9 cellular contexts compared by ENCODE assay signal in genomic region chr3:190119734-190120133, GRCh38. TPM values are rescaled to one million over a fixed set of nuclear protein-coding genes. Genes with fewer than 3 reads are reported as not detected.
DNase-seq lines count a peak whose midpoint lies in the region; ATAC-seq and TF ChIP-seq lines count a peak whose summit lies in the region.
"Had no signal": no experiment of that assay in that cellular context is flagged by ENCODE, and none has a peak within 500 bp of the region (broad histone marks: within the 10 kb centered on the region; RNA-seq: fewer than 3 reads in every experiment).

No MANE protein-coding gene starts in this region.

- no peak overlapping the region for H3K27ac ChIP-seq in smooth muscle cell (ENCODE audit: low read depth)

- no peaks in the 10 kb centered on the region for H4K20me1 ChIP-seq in smooth muscle cell (ENCODE audit: low read depth)

- ATAC-seq in activated T-cell treated with anti-CD3 and anti-CD28 coated beads, Interleukin-2, amount 50 U/mL, for 4 hours = no peak

- H3K4me1 ChIP-seq in NT2/D1 (ENCODE audit: insufficient read depth, insufficient read length) = no peaks in the 10 kb centered on the region
- H3K4me1 ChIP-seq in smooth muscle cell (ENCODE audit: low read depth) = no peaks in the 10 kb centered on the region

- DNase-seq in activated T-cell treated with anti-CD3 and anti-CD28 coated beads, Interleukin-2, amount 50 U/mL, for 4 hours = no peak
- no peak for DNase-seq in activated T-cell treated with anti-CD3 and anti-CD28 coated beads, Interleukin-2, amount 50 U/mL, for 48 hours
- DNase-seq in NT2/D1 (ENCODE audit: low read depth, low spot score) = no peak
- DNase-seq in fibroblast of villous mesenchyme (ENCODE audit: low read depth) = no peak
- DNase-seq in smooth muscle cell (lab: John Stamatoyannopoulos, UW; ENCODE audit: unreplicated experiment) = no peak
- DNase-seq in cerebellar nuclear complex (lab: John Stamatoyannopoulos, UW) = no peak
- no peak for DNase-seq in AG20443 (ENCODE audit: low spot score)
- DNase-seq in superior temporal gyrus (ENCODE audit: extremely low spot score) = no peak
- DNase-seq: DND-41 had no signal

- H3K79me2 ChIP-seq in smooth muscle cell (ENCODE audit: low read depth) = no peaks in the 10 kb centered on the region

- peak overlapping the region; percentile 89 for H3K4me2 ChIP-seq in smooth muscle cell

- H3K9me3 ChIP-seq in NT2/D1 (ENCODE audit: insufficient read depth, low read length) (no peaks in the 10 kb centered on the region), smooth muscle cell (replicated peaks; ENCODE audit: low read depth) (no peaks in the 10 kb centered on the region)

- no peak for TF ChIP-seq CTCF in fibroblast of villous mesenchyme (IDR thresholded peaks at IDR 0.05; ENCODE audit: insufficient read depth, low read depth, low read length)
- TF ChIP-seq CTCF in smooth muscle cell (IDR thresholded peaks at IDR 0.05; ENCODE audit: borderline replicate concordance, insufficient read depth, poor library complexity, severe bottlenecking) = no peak

- H3K4me3 Mint-ChIP-seq in activated T-cell treated with anti-CD3 and anti-CD28 coated beads, Interleukin-2, amount 50 U/mL, for 4 hours = peak overlapping the region; percentile 45

- H3K36me3 Mint-ChIP-seq in activated T-cell treated with anti-CD3 and anti-CD28 coated beads, Interleukin-2, amount 50 U/mL, for 4 hours (ENCODE audit: insufficient read depth) = no peaks in the 10 kb centered on the region

- H3K27me3 ChIP-seq in NT2/D1 (ENCODE audit: insufficient read depth, insufficient read length) (peaks cover 11% of the 10 kb centered on the region), smooth muscle cell (ENCODE audit: low read depth) (peaks cover 10% of the 10 kb centered on the region)

- H3K9ac ChIP-seq in NT2/D1 (ENCODE audit: insufficient read length, low read depth) (peak overlapping the region; percentile 87), smooth muscle cell (ENCODE audit: low read depth) (peak overlapping the region; percentile 20)

- H3K36me3 ChIP-seq in NT2/D1 (ENCODE audit: insufficient read depth, insufficient read length, low read length) (peaks cover 3% of the 10 kb centered on the region), smooth muscle cell (ENCODE audit: low read depth) (no peaks in the 10 kb centered on the region)

- H2AFZ ChIP-seq in smooth muscle cell (ENCODE audit: low read depth) = peak overlapping the region; percentile 93

- peaks cover 3% of the 10 kb centered on the region for H3F3A ChIP-seq in smooth muscle cell (ENCODE audit: low read depth)

- H3K4me3 ChIP-seq in NT2/D1 (ENCODE audit: insufficient read length, low read depth) (peak overlapping the region; percentile 71), fibroblast of villous mesenchyme (ENCODE audit: low read depth, low read length) (peak overlapping the region; percentile 71), smooth muscle cell (peak overlapping the region; percentile 76)

- H3K27me3 Mint-ChIP-seq in activated T-cell treated with anti-CD3 and anti-CD28 coated beads, Interleukin-2, amount 50 U/mL, for 4 hours (ENCODE audit: low read depth) = peaks cover 56% of the 10 kb centered on the region

- no peaks in the 10 kb centered on the region for H3K9me3 Mint-ChIP-seq in activated T-cell treated with anti-CD3 and anti-CD28 coated beads, Interleukin-2, amount 50 U/mL, for 4 hours

- H3K4me1 Mint-ChIP-seq in activated T-cell treated with anti-CD3 and anti-CD28 coated beads, Interleukin-2, amount 50 U/mL, for 4 hours (ENCODE audit: low read depth) = peaks cover 5% of the 10 kb centered on the region

RNA-seq across cellular contexts. Expression of gene P3H2, which starts 1.0 kb away (rescaled TPM):
- total RNA-seq in activated T-cell treated with anti-CD3 and anti-CD28 coated beads, Interleukin-2, amount 50 U/mL, for 4 hours = under 1 TPM; 0.13 to 0.40 (median 0.19) TPM
- total RNA-seq in fibroblast of villous mesenchyme (21.9 and 51.8 TPM in 2 replicates), smooth muscle cell (27.3 and 42.6 TPM in 2 replicates)
- 6.5 and 9.8 TPM in 2 replicates for polyA plus RNA-seq in smooth muscle cell

Comparison
In these comparisons a context has a peak if more than half of its experiments do, and no peak if none do; other contexts are left out.
1. RNA of gene P3H2, which starts 1.0 kb away (total RNA-seq): 21.9 to 51.8 TPM in fibroblast of villous mesenchyme and 27.3 to 42.6 TPM in smooth muscle cell; 0.13 to 0.40 TPM in activated T-cell treated with anti-CD3 and anti-CD28 coated beads, Interleukin-2, amount 50 U/mL, for 4 hours; every median in the first group is over 10 times any median in the second.
2. Peak in every context shown above with its lines, with median percentiles within 50 percentile points of each other: H3K4me3 ChIP-seq.